Comparison of ENCODE assay signal across 20 cellular contexts in genomic region chr2:146130290-146130689, GRCh38.
DNase-seq lines count a peak whose midpoint lies in the region; ATAC-seq and TF ChIP-seq lines count a peak whose summit lies in the region.
"Had no signal": no experiment of that assay in that cellular context is flagged by ENCODE, and none has a peak within 500 bp of the region (broad histone marks: within the 10 kb centered on the region; RNA-seq: fewer than 3 reads in every experiment).

No MANE protein-coding gene starts in this region.

- H3K79me2 ChIP-seq in H9 (ENCODE audit: insufficient read depth, low read length) = no peaks in the 10 kb centered on the region
- no peaks in the 10 kb centered on the region for H3K79me2 ChIP-seq in mesendoderm (ENCODE audit: control insufficient read depth, insufficient read depth, low read length)

- peak; percentile 24 for ATAC-seq in stimulated activated effector memory CD8-positive, alpha-beta T cell treated with anti-CD3 and anti-CD28 coated beads, Interleukin-12 subunit alpha, Interleukin-12 subunit beta, amount 100 ng/mL, for 72 hours
- ATAC-seq in gastroesophageal sphincter = no peak
- ATAC-seq: Panc1 had no signal

- H3K18ac ChIP-seq in H9 (ENCODE audit: insufficient read length, low read depth, low read length) = peak overlapping the region; percentile 56
- H3K18ac ChIP-seq in mesendoderm (ENCODE audit: low read length) = peak overlapping the region; percentile 1

- H3K9ac ChIP-seq in H9 (ENCODE audit: extremely low read depth, insufficient read length, low read length) = no peak overlapping the region
- no peak overlapping the region for H3K9ac ChIP-seq in mesendoderm (ENCODE audit: low read length)
- H3K9ac ChIP-seq: KMS-11 had no signal

- H3K4me3 Mint-ChIP-seq in H9 = no peak overlapping the region
- no peak overlapping the region for H3K4me3 Mint-ChIP-seq in chondrocyte (ENCODE audit: unreplicated experiment)
- H3K4me3 Mint-ChIP-seq in stimulated activated effector memory CD8-positive, alpha-beta T cell treated with anti-CD3 and anti-CD28 coated beads, Interleukin-12 subunit alpha, Interleukin-12 subunit beta, amount 100 ng/mL, for 72 hours = no peak overlapping the region
- no peak overlapping the region for H3K4me3 Mint-ChIP-seq in activated T-cell treated with anti-CD3 and anti-CD28 coated beads, Interleukin-2, amount 50 U/mL, for 24 hours
- H3K4me3 Mint-ChIP-seq: IgD-negative memory B cell had no signal

- no peak for TF ChIP-seq EP300 in gastroesophageal sphincter (IDR thresholded peaks at IDR 0.05)

- DNase-seq in H9 = no peak
- no peak for DNase-seq in chondrocyte (ENCODE audit: low spot score)
- DNase-seq in mesendoderm = no peak
- DNase-seq in stimulated activated effector memory CD8-positive, alpha-beta T cell treated with anti-CD3 and anti-CD28 coated beads, Interleukin-12 subunit alpha, Interleukin-12 subunit beta, amount 100 ng/mL, for 72 hours (ENCODE audit: low spot score in 2 of 2) = no peak
- DNase-seq in activated T-cell treated with anti-CD3 and anti-CD28 coated beads, Interleukin-2, amount 50 U/mL, for 24 hours = no peak
- no peak for DNase-seq in hypothalamus (lab: John Stamatoyannopoulos, UW)
- DNase-seq: 8988T, ACHN, Calu3, DMS79 treated with DMSO at 0.1 percent for 48 hours, GF-D8, MM.1S, NCI-H2029, NCI-H526 treated with DMSO at 0.1 percent for 48 hours, SHP77 had no signal

- H3K27ac ChIP-seq in H9 (ENCODE audit: insufficient read length, low read depth, low read length) (no peak overlapping the region), mesendoderm (ENCODE audit: low read depth, low read length) (no peak overlapping the region), gastroesophageal sphincter (no peak overlapping the region)
- H3K27ac ChIP-seq: KMS-11, RWPE1 had no signal

- H2BK5ac ChIP-seq in H9 (ENCODE audit: insufficient read length, low read length) = no peak overlapping the region
- no peak overlapping the region for H2BK5ac ChIP-seq in mesendoderm (ENCODE audit: low read length)

- no peak overlapping the region for H3T11ph ChIP-seq in H9 (ENCODE audit: low read length)

- TF ChIP-seq CTCF in H9 (conservative IDR thresholded peaks at IDR 0.05) (no peak), chondrocyte (IDR thresholded peaks at IDR 0.05) (no peak), gastroesophageal sphincter (IDR thresholded peaks at IDR 0.05) (no peak)

- no peak for TF ChIP-seq POLR2A in gastroesophageal sphincter (IDR thresholded peaks at IDR 0.05)

- H3K23ac ChIP-seq in H9 (ENCODE audit: insufficient read length, low read depth, low read length) (no peak overlapping the region), mesendoderm (ENCODE audit: low read length) (no peak overlapping the region)

- no peak overlapping the region for H2AK5ac ChIP-seq in H9 (ENCODE audit: insufficient read length, low read length)
- no peak overlapping the region for H2AK5ac ChIP-seq in mesendoderm (ENCODE audit: low read length)

- H3K27me3 ChIP-seq in H9 (ENCODE audit: insufficient read depth, low read length) = no peaks in the 10 kb centered on the region
- no peaks in the 10 kb centered on the region for H3K27me3 ChIP-seq in mesendoderm (ENCODE audit: insufficient read depth, low read length, poor library complexity)
- no peaks in the 10 kb centered on the region for H3K27me3 ChIP-seq in gastroesophageal sphincter

- H3K79me1 ChIP-seq in H9 (ENCODE audit: insufficient read depth, low read depth, low read length, poor library complexity, severe bottlenecking) (no peaks in the 10 kb centered on the region), mesendoderm (ENCODE audit: low read length) (no peaks in the 10 kb centered on the region)

- no peak overlapping the region for H3K4me2 ChIP-seq in H9 (ENCODE audit: insufficient read depth, insufficient read length, low read length)
- no peak overlapping the region for H3K4me2 ChIP-seq in mesendoderm (ENCODE audit: low read length)
- H3K4me2 ChIP-seq: KMS-11 had no signal

- peak overlapping the region in 1 of 3 experiments; percentile 74; a peak in 2 of 7 replicates for H3K27ac Mint-ChIP-seq in H9
- H3K27ac Mint-ChIP-seq in chondrocyte (ENCODE audit: unreplicated experiment) = peak overlapping the region; percentile 28
- no peak overlapping the region for H3K27ac Mint-ChIP-seq in stimulated activated effector memory CD8-positive, alpha-beta T cell treated with anti-CD3 and anti-CD28 coated beads, Interleukin-12 subunit alpha, Interleukin-12 subunit beta, amount 100 ng/mL, for 72 hours
- no peak overlapping the region for H3K27ac Mint-ChIP-seq in activated T-cell treated with anti-CD3 and anti-CD28 coated beads, Interleukin-2, amount 50 U/mL, for 24 hours
- H3K27ac Mint-ChIP-seq: IgD-negative memory B cell had no signal

- H3K56ac ChIP-seq in H9 (ENCODE audit: insufficient read length, low read depth, low read length) (no peak overlapping the region), mesendoderm (ENCODE audit: low read length) (no peak overlapping the region)

- peaks cover 0 to 6% (median 4%) of the 10 kb centered on the region in 3 experiments; a peak in 4 of 7 replicates for H3K36me3 Mint-ChIP-seq in H9 (ENCODE audit: insufficient read depth in 1 of 3, low read depth in 3 of 3)
- no peaks in the 10 kb centered on the region for H3K36me3 Mint-ChIP-seq in chondrocyte (ENCODE audit: low read depth)
- H3K36me3 Mint-ChIP-seq in stimulated activated effector memory CD8-positive, alpha-beta T cell treated with anti-CD3 and anti-CD28 coated beads, Interleukin-12 subunit alpha, Interleukin-12 subunit beta, amount 100 ng/mL, for 72 hours = no peaks in the 10 kb centered on the region
- no peaks in the 10 kb centered on the region for H3K36me3 Mint-ChIP-seq in activated T-cell treated with anti-CD3 and anti-CD28 coated beads, Interleukin-2, amount 50 U/mL, for 24 hours (ENCODE audit: low read depth)
- H3K36me3 Mint-ChIP-seq: IgD-negative memory B cell had no signal

- H3K36me3 ChIP-seq in mesendoderm (ENCODE audit: control insufficient read depth, insufficient read depth, low read length) (no peaks in the 10 kb centered on the region), gastroesophageal sphincter (no peaks in the 10 kb centered on the region)

- H4K8ac ChIP-seq in H9 (replicated peaks; ENCODE audit: insufficient read length, low read depth, low read length) (no peak overlapping the region), mesendoderm (ENCODE audit: low read depth, low read length) (no peak overlapping the region)

- H2BK20ac ChIP-seq in H9 (ENCODE audit: low read depth, low read length, poor library complexity, severe bottlenecking) = no peak overlapping the region

- H4K5ac ChIP-seq in H9 (ENCODE audit: insufficient read length, low read depth, low read length) (no peak overlapping the region), mesendoderm (ENCODE audit: low read length) (no peak overlapping the region)

- H2BK15ac ChIP-seq in H9 (ENCODE audit: low read depth, low read length) (no peak overlapping the region), mesendoderm (replicated peaks; ENCODE audit: low read depth) (no peak overlapping the region)

- peaks cover 3 to 11% of the 10 kb centered on the region in 2 experiments; a peak in 3 of 4 replicates for H3K4me1 Mint-ChIP-seq in H9
- peaks cover 47% of the 10 kb centered on the region for H3K4me1 Mint-ChIP-seq in chondrocyte (ENCODE audit: low read depth)
- H3K4me1 Mint-ChIP-seq in stimulated activated effector memory CD8-positive, alpha-beta T cell treated with anti-CD3 and anti-CD28 coated beads, Interleukin-12 subunit alpha, Interleukin-12 subunit beta, amount 100 ng/mL, for 72 hours = no peaks in the 10 kb centered on the region
- H3K4me1 Mint-ChIP-seq in activated T-cell treated with anti-CD3 and anti-CD28 coated beads, Interleukin-2, amount 50 U/mL, for 24 hours (ENCODE audit: low read depth) = no peaks in the 10 kb centered on the region
- H3K4me1 Mint-ChIP-seq: IgD-negative memory B cell had no signal

- no peaks in the 10 kb centered on the region for H4K20me1 ChIP-seq in H9 (ENCODE audit: control insufficient read depth, insufficient read depth, insufficient read length)

- H3K9me3 ChIP-seq in H9 (ENCODE audit: control insufficient read depth, low read depth, low read length) = no peaks in the 10 kb centered on the region
- H3K9me3 ChIP-seq in gastroesophageal sphincter = no peaks in the 10 kb centered on the region

- no peak overlapping the region for H2AFZ ChIP-seq in H9 (ENCODE audit: low read length)

- H3K4me1 ChIP-seq in H9 (ENCODE audit: insufficient read depth, low read length) (no peaks in the 10 kb centered on the region; the same call in 1 of the 2 replicates), mesendoderm (ENCODE audit: control insufficient read depth, low read depth, low read length) (no peaks in the 10 kb centered on the region), gastroesophageal sphincter (no peaks in the 10 kb centered on the region)

- no CpG with 5 or more reads among the region's 4 CpGs for WGBS in H9 (ENCODE audit: extremely low coverage, insufficient read length, low lambda C conversion rate)
- WGBS in mesendoderm (ENCODE audit: extremely low coverage, insufficient coverage, low lambda C conversion rate) = no CpG with 5 or more reads among the region's 4 CpGs
- 100% methylated on average over 2 of the region's 4 CpGs; no CpG with 5 or more reads in 1 of the 2 donors for WGBS in gastroesophageal sphincter (ENCODE audit: low coverage in 1 of 2), 2 donors

- no peak overlapping the region for H2BK12ac ChIP-seq in H9 (ENCODE audit: insufficient read length, low read depth, low read length)

- H3K4ac ChIP-seq in H9 (ENCODE audit: low read depth, low read length) (no peak overlapping the region), mesendoderm (ENCODE audit: low read depth, low read length) (no peak overlapping the region)

- H2BK120ac ChIP-seq in H9 (ENCODE audit: low read depth, low read length, poor library complexity, severe bottlenecking) (no peak overlapping the region), mesendoderm (ENCODE audit: low read depth, low read length) (no peak overlapping the region)

- no peaks in the 10 kb centered on the region for H3K23me2 ChIP-seq in H9 (ENCODE audit: insufficient read length, low read depth, low read length, poor library complexity, severe bottlenecking)

- no peaks in the 10 kb centered on the region for H3K27me3 Mint-ChIP-seq in H9 (ENCODE audit: low read depth)
- H3K27me3 Mint-ChIP-seq in chondrocyte (ENCODE audit: low read depth) = no peaks in the 10 kb centered on the region
- H3K27me3 Mint-ChIP-seq in activated T-cell treated with anti-CD3 and anti-CD28 coated beads, Interleukin-2, amount 50 U/mL, for 24 hours = no peaks in the 10 kb centered on the region

- no peak overlapping the region; the same call in 1 of the 2 replicates for H3K14ac ChIP-seq in H9 (ENCODE audit: insufficient read depth, low read length)

- H3K9me3 Mint-ChIP-seq in H9 (peaks cover 0 to 3% of the 10 kb centered on the region in 2 experiments; a peak in 2 of 5 replicates), chondrocyte (ENCODE audit: low read depth) (peaks cover 2% of the 10 kb centered on the region)
- peaks cover 7% of the 10 kb centered on the region for H3K9me3 Mint-ChIP-seq in stimulated activated effector memory CD8-positive, alpha-beta T cell treated with anti-CD3 and anti-CD28 coated beads, Interleukin-12 subunit alpha, Interleukin-12 subunit beta, amount 100 ng/mL, for 72 hours
- peaks cover 5% of the 10 kb centered on the region for H3K9me3 Mint-ChIP-seq in activated T-cell treated with anti-CD3 and anti-CD28 coated beads, Interleukin-2, amount 50 U/mL, for 24 hours

- H4K91ac ChIP-seq in H9 (ENCODE audit: insufficient read length, low read depth, low read length) = no peak overlapping the region

- no peak overlapping the region for H3K4me3 ChIP-seq in mesendoderm (ENCODE audit: low read length)
- H3K4me3 ChIP-seq in gastroesophageal sphincter = no peak overlapping the region
